In genomic region chr1:40658895-40659648, GRCh38 we compare ENCODE assay signal across 11 cellular contexts.
"Had no signal": no experiment of that assay in that cellular context is flagged by ENCODE, and none has a peak within 500 bp of the region (broad histone marks: within the 10 kb centered on the region; RNA-seq: fewer than 3 reads in every experiment).

No MANE protein-coding gene starts in this region.

- H3K4me3 ChIP-seq: adrenal gland, esophagus muscularis mucosa, stomach had no signal

- DNase-seq: activated CD4-positive, alpha-beta T cell treated with anti-CD3 and anti-CD28 coated beads, Interleukin-2, amount 10 ng/mL, durations not matched to agents 7 days and 5 days; activated CD4-positive, CD25-positive, alpha-beta regulatory T cell; activated naive CD4-positive, alpha-beta T cell treated with anti-CD3 and anti-CD28 coated beads, Interleukin-2, amount 50 U/mL, for 16 hours; activated T-cell treated with anti-CD3 and anti-CD28 coated beads for 4 hours; adrenal gland; foreskin keratinocyte; stimulated activated CD4-positive, alpha-beta T cell treated with anti-CD3 and anti-CD28 coated beads, Interleukin-4, amount 100 ng/mL, for 1 hour; stomach; T-helper 1 cell had no signal

- H3K27ac ChIP-seq: adrenal gland, esophagus muscularis mucosa, foreskin keratinocyte, stomach had no signal

- ATAC-seq: activated T-helper 17 cell treated with anti-CD3 and anti-CD28 coated beads, Interleukin-2, amount 50 U/mL, for 72 hours; foreskin keratinocyte had no signal

- H3K9me3 ChIP-seq: adrenal gland, esophagus muscularis mucosa, stomach had no signal

- H3K36me3 ChIP-seq: adrenal gland, esophagus muscularis mucosa, stomach had no signal

- H3K27me3 ChIP-seq: adrenal gland had no signal

- H3K4me1 ChIP-seq: adrenal gland, foreskin keratinocyte had no signal
